Comparison of ENCODE assay signal across 16 cellular contexts in the genomic region with DNA sequence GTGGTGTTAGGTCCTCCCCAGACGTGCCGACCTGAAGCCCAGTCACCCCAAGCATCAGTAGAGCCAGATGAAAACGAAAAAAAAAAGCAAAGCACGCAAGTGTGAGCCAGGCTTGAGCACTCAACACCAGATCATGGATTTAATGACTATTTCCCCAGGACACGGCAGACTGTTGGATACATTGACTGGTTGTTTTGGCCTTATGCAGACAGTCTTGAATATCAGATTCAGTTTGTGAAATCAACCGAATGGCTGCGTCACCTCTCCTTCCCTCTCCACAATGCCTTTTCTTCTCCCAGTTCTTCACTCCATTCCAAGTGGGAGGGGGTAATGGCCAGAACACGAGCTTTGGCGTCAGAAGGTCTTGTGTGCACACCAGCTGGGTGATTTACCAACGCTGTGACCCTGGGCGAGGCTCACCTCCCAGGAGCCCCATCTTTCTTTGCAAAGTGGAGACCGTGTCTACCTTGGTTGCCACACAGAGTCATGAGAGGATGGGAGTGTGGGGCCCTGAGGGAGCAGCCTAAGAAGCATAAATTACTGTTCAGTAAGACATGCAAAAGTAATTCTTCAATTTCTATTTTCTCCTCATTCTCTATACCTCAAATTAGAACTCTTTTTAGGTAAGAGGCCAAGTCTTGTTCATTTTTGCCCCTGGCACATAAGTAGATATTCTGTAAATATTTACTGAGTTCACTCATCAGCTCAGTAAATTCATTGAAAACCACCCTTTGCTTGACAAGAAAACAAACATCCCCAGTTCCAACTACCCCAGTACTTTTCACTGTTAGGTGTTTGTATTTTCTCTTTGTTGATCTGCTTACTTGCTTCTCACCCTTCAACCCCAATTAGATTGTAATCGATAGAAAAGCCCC.
"Had no signal": no experiment of that assay in that cellular context is flagged by ENCODE, and none has a peak within 500 bp of the region (broad histone marks: within the 10 kb centered on the region; RNA-seq: fewer than 3 reads in every experiment).

No MANE protein-coding gene starts in this region.

- ATAC-seq: activated CD4-positive, alpha-beta T cell treated with anti-CD3 and anti-CD28 coated beads for 36 hours; activated CD8-positive, alpha-beta memory T cell treated with anti-CD3 and anti-CD28 coated beads, Interleukin-2, amount 10 ng/mL, durations not matched to agents 7 days and 5 days; esophagus mucosa; natural killer cell; stimulated activated naive CD8-positive, alpha-beta T cell treated with anti-CD3 and anti-CD28 coated beads, Interleukin-15, Interleukin-2, amounts not matched to agents 100 U/mL and 50 U/mL, for 24 hours; WTC11 had no signal

- H3K36me3 ChIP-seq: breast epithelium, transverse colon, vagina had no signal

- H3K9me3 ChIP-seq: breast epithelium, transverse colon, vagina had no signal

- DNase-seq: activated CD4-positive, alpha-beta T cell treated with anti-CD3 and anti-CD28 coated beads for 36 hours; activated CD4-positive, alpha-beta T cell treated with anti-CD3 and anti-CD28 coated beads, Interleukin-2, amount 50 U/mL, for 48 hours; activated CD8-positive, alpha-beta memory T cell treated with anti-CD3 and anti-CD28 coated beads, Interleukin-2, amount 10 ng/mL, durations not matched to agents 7 days and 5 days; activated naive CD4-positive, alpha-beta T cell; activated naive CD8-positive, alpha-beta T cell treated with anti-CD3 and anti-CD28 coated beads, Interleukin-2, amount 10 ng/mL, durations not matched to agents 7 days and 5 days; effector CD8-positive, alpha-beta T cell; natural killer cell; occipital lobe; posterior cingulate gyrus; stimulated activated CD4-positive, alpha-beta T cell treated with anti-CD3 and anti-CD28 coated beads, Interleukin-1b, Interleukin-23, amount 100 ng/mL, for 48 hours; stimulated activated naive CD8-positive, alpha-beta T cell treated with anti-CD3 and anti-CD28 coated beads, Interleukin-15, Interleukin-2, amounts not matched to agents 100 U/mL and 50 U/mL, for 24 hours; transverse colon had no signal

- H3K27me3 ChIP-seq: breast epithelium, transverse colon, vagina had no signal

- H3K27ac ChIP-seq: breast epithelium, transverse colon, vagina had no signal

- H3K4me3 ChIP-seq: breast epithelium, transverse colon, vagina had no signal

- H3K4me1 ChIP-seq: breast epithelium, transverse colon, vagina had no signal
